8 cellular contexts compared by ENCODE assay signal in the genomic region with DNA sequence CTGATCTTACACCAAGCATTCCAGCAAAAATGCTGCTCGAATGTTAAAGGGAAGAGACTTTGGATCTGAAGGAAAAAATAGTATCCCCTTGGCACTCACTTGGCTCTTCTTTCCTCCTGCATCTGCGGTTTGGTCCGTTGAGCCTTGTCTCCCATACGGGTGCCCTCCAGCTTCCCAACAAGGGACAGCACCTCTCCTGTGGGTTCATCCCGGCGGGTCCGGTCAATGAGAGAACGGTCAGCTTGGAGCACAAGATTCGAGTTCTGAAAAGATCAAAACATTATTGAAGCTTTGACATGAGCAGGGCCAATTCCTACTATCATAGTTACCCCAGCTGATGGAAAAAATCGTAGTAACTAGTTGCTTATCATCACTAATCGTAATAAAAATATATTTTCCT. TPM values are rescaled to one million over a fixed set of nuclear protein-coding genes. Genes with fewer than 3 reads are reported as not detected.
DNase-seq lines count a peak whose midpoint lies in the region; ATAC-seq and TF ChIP-seq lines count a peak whose summit lies in the region.

No MANE protein-coding gene starts in this region.

- no peaks in the 10 kb centered on the region for H3K9me3 Mint-ChIP-seq in activated CD4-positive, alpha-beta T cell treated with anti-CD3 and anti-CD28 coated beads, Interleukin-2, amount 10 ng/mL, durations not matched to agents 7 days and 5 days
- H3K9me3 Mint-ChIP-seq in activated naive CD8-positive, alpha-beta T cell treated with anti-CD3 and anti-CD28 coated beads for 36 hours, result no peaks in the 10 kb centered on the region

- TF ChIP-seq CTCF in left lung (IDR thresholded peaks at IDR 0.05), result no peak

- POLR2A ChIA-PET in activated CD4-positive, alpha-beta T cell treated with anti-CD3 and anti-CD28 coated beads, Interleukin-2, amount 10 ng/mL, durations not matched to agents 7 days and 5 days (lab: Charles Lee), result interaction anchor here (1.6 kb wide), 1 partner anchor 17 kb away, joined by 5 read pairs; no protein-coding TSS in a partner anchor

- peaks cover 0 to 48% of the 10 kb centered on the region in 2 donors for H3K36me3 ChIP-seq in left lung
- H3K36me3 ChIP-seq in thymus (ENCODE audit: control insufficient read depth, insufficient read depth), result peaks cover 31% of the 10 kb centered on the region

- peak overlapping the region; percentile 97 for H3K4me3 Mint-ChIP-seq in activated CD4-positive, alpha-beta T cell treated with anti-CD3 and anti-CD28 coated beads, Interleukin-2, amount 10 ng/mL, durations not matched to agents 7 days and 5 days
- H3K4me3 Mint-ChIP-seq in activated naive CD8-positive, alpha-beta T cell treated with anti-CD3 and anti-CD28 coated beads for 36 hours, result peak overlapping the region; percentile 94

- H3K4me1 Mint-ChIP-seq in activated CD4-positive, alpha-beta T cell treated with anti-CD3 and anti-CD28 coated beads, Interleukin-2, amount 10 ng/mL, durations not matched to agents 7 days and 5 days, result peaks cover 60% of the 10 kb centered on the region
- peaks cover 48% of the 10 kb centered on the region for H3K4me1 Mint-ChIP-seq in activated naive CD8-positive, alpha-beta T cell treated with anti-CD3 and anti-CD28 coated beads for 36 hours

- H3K27ac Mint-ChIP-seq in activated CD4-positive, alpha-beta T cell treated with anti-CD3 and anti-CD28 coated beads, Interleukin-2, amount 10 ng/mL, durations not matched to agents 7 days and 5 days, result peak overlapping the region; percentile 98
- H3K27ac Mint-ChIP-seq in activated naive CD8-positive, alpha-beta T cell treated with anti-CD3 and anti-CD28 coated beads for 36 hours, result peak overlapping the region; percentile 97

- H3K27me3 ChIP-seq in left lung (no peaks in the 10 kb centered on the region), thymus (ENCODE audit: control insufficient read depth, insufficient read depth) (no peaks in the 10 kb centered on the region)

- H3K4me1 ChIP-seq in left lung (peaks cover 8 to 48% of the 10 kb centered on the region in 2 donors), thymus (ENCODE audit: control insufficient read depth, insufficient read depth, low read length) (peaks cover 15% of the 10 kb centered on the region)

- H3K4me3 ChIP-seq in left lung, result peak overlapping the region; percentile 79 to 89
- peak overlapping the region; percentile 78 for H3K4me3 ChIP-seq in thymus (ENCODE audit: low read length)

- CTCF ChIA-PET in activated CD4-positive, alpha-beta T cell treated with anti-CD3 and anti-CD28 coated beads, Interleukin-2, amount 10 ng/mL, durations not matched to agents 7 days and 5 days (lab: Charles Lee), result interaction anchor here (0.6 to 4.5 kb wide), 2 partner anchors 16 to 28 kb away, joined by 3 to 21 read pairs; no protein-coding TSS in a partner anchor

- H3K36me3 Mint-ChIP-seq in activated CD4-positive, alpha-beta T cell treated with anti-CD3 and anti-CD28 coated beads, Interleukin-2, amount 10 ng/mL, durations not matched to agents 7 days and 5 days (ENCODE audit: low read depth), result peaks cover 60% of the 10 kb centered on the region
- peaks cover 30% of the 10 kb centered on the region for H3K36me3 Mint-ChIP-seq in activated naive CD8-positive, alpha-beta T cell treated with anti-CD3 and anti-CD28 coated beads for 36 hours

- DNase-seq in activated CD4-positive, alpha-beta T cell treated with anti-CD3 and anti-CD28 coated beads, Interleukin-2, amount 10 ng/mL, durations not matched to agents 7 days and 5 days, result no peak
- no peak for DNase-seq in activated CD4-positive, alpha-beta T cell treated with anti-CD3 and anti-CD28 coated beads for 1 hour
- DNase-seq in activated naive CD8-positive, alpha-beta T cell treated with anti-CD3 and anti-CD28 coated beads for 36 hours, result no peak
- DNase-seq in left lung (no peak), SIG-M5 treated with dmso at 0.1 percent for 504 hours (lab: John Stamatoyannopoulos, UW; ENCODE audit: unreplicated experiment) (no peak), cerebellar cortex (ENCODE audit: low spot score) (no peak), SW 1271 (lab: John Stamatoyannopoulos, UW) (no peak)

- WGBS in thymus, result 80% methylated on average over 11 of the region's 11 CpGs

- intact Hi-C loops in left lung (cut with DNase I), result no loop called here

- H3K9me3 ChIP-seq in left lung (no peaks in the 10 kb centered on the region), thymus (ENCODE audit: control insufficient read depth) (no peaks in the 10 kb centered on the region)

- peak overlapping the region in 1 of 2 donors; percentile 87 for H3K27ac ChIP-seq in left lung
- peak overlapping the region; percentile 37 for H3K27ac ChIP-seq in thymus (ENCODE audit: low read depth)

- no peaks in the 10 kb centered on the region for H3K27me3 Mint-ChIP-seq in activated CD4-positive, alpha-beta T cell treated with anti-CD3 and anti-CD28 coated beads, Interleukin-2, amount 10 ng/mL, durations not matched to agents 7 days and 5 days
- H3K27me3 Mint-ChIP-seq in activated naive CD8-positive, alpha-beta T cell treated with anti-CD3 and anti-CD28 coated beads for 36 hours, result no peaks in the 10 kb centered on the region

- ATAC-seq in left lung, result no peak

RNA-seq across cellular contexts. Expression of a gene that starts 0.7 kb away (rescaled TPM):
- total RNA-seq in activated CD4-positive, alpha-beta T cell treated with anti-CD3 and anti-CD28 coated beads, Interleukin-2, amount 10 ng/mL, durations not matched to agents 7 days and 5 days, result 100 to 1,000 TPM; 170 to 178 TPM
- 100 to 1,000 TPM; 196 to 202 TPM for total RNA-seq in activated naive CD8-positive, alpha-beta T cell treated with anti-CD3 and anti-CD28 coated beads for 36 hours
- 10 to 100 TPM; 82.7 to 96.1 TPM for total RNA-seq in left lung
- 105 TPM for polyA plus RNA-seq in thymus

RNA-seq across cellular contexts. Expression of a gene that starts 20.5 kb away (rescaled TPM):
- total RNA-seq in activated CD4-positive, alpha-beta T cell treated with anti-CD3 and anti-CD28 coated beads, Interleukin-2, amount 10 ng/mL, durations not matched to agents 7 days and 5 days, result 10 to 100 TPM; 33.3 to 39.2 TPM
- total RNA-seq in activated naive CD8-positive, alpha-beta T cell treated with anti-CD3 and anti-CD28 coated beads for 36 hours, result 10 to 100 TPM; 44.8 to 46.0 TPM
- total RNA-seq in left lung, result 1 to 10 TPM; 1.3 to 2.3 TPM
- polyA plus RNA-seq in thymus, result 1.9 TPM

RNA-seq across cellular contexts. Expression of a gene that starts 31.0 kb away (rescaled TPM):
- 10 to 100 TPM; 82.4 to 84.6 TPM for total RNA-seq in activated CD4-positive, alpha-beta T cell treated with anti-CD3 and anti-CD28 coated beads, Interleukin-2, amount 10 ng/mL, durations not matched to agents 7 days and 5 days
- total RNA-seq in activated naive CD8-positive, alpha-beta T cell treated with anti-CD3 and anti-CD28 coated beads for 36 hours, result 10 to 100 TPM; 82.3 to 85.0 TPM
- total RNA-seq in left lung, result 1 to 10 TPM; 4.4 to 5.7 TPM
- 3.1 TPM for polyA plus RNA-seq in thymus

RNA-seq across cellular contexts. Expression of a gene that starts 38.6 kb away (rescaled TPM):
- total RNA-seq in activated CD4-positive, alpha-beta T cell treated with anti-CD3 and anti-CD28 coated beads, Interleukin-2, amount 10 ng/mL, durations not matched to agents 7 days and 5 days, result 10 to 100 TPM; 53.4 to 59.9 TPM
- total RNA-seq in activated naive CD8-positive, alpha-beta T cell treated with anti-CD3 and anti-CD28 coated beads for 36 hours, result 10 to 100 TPM; 69.7 to 73.9 TPM
- total RNA-seq in left lung, result 10 to 100 TPM; 59.8 to 69.1 TPM
- 38.6 TPM for polyA plus RNA-seq in thymus

RNA-seq across cellular contexts. Expression of a gene that starts 38.8 kb away (rescaled TPM):
- total RNA-seq in activated CD4-positive, alpha-beta T cell treated with anti-CD3 and anti-CD28 coated beads, Interleukin-2, amount 10 ng/mL, durations not matched to agents 7 days and 5 days, result 10 to 100 TPM; 32.9 to 44.5 TPM
- total RNA-seq in activated naive CD8-positive, alpha-beta T cell treated with anti-CD3 and anti-CD28 coated beads for 36 hours, result 10 to 100 TPM; 17.4 to 21.2 TPM
- 10 to 100 TPM; 66.1 to 79.9 TPM for total RNA-seq in left lung
- polyA plus RNA-seq in thymus, result 13.7 TPM

Comparison
In these comparisons a context has a peak if more than half of its experiments do, and no peak if none do; other contexts are left out.
1. RNA of a gene that starts 20.5 kb away (total RNA-seq): 44.8 to 46.0 TPM in activated naive CD8-positive, alpha-beta T cell treated with anti-CD3 and anti-CD28 coated beads for 36 hours and 33.3 to 39.2 TPM in activated CD4-positive, alpha-beta T cell treated with anti-CD3 and anti-CD28 coated beads, Interleukin-2, amount 10 ng/mL, durations not matched to agents 7 days and 5 days; 1.3 to 2.3 TPM in left lung; every median in the first group is over 10 times any median in the second.
2. RNA of a gene that starts 31.0 kb away (total RNA-seq): 82.3 to 85.0 TPM in activated naive CD8-positive, alpha-beta T cell treated with anti-CD3 and anti-CD28 coated beads for 36 hours and 82.4 to 84.6 TPM in activated CD4-positive, alpha-beta T cell treated with anti-CD3 and anti-CD28 coated beads, Interleukin-2, amount 10 ng/mL, durations not matched to agents 7 days and 5 days; 4.4 to 5.7 TPM in left lung; every median in the first group is over 10 times any median in the second.